Comparison of ENCODE assay signal across 8 cellular contexts in the genomic region with DNA sequence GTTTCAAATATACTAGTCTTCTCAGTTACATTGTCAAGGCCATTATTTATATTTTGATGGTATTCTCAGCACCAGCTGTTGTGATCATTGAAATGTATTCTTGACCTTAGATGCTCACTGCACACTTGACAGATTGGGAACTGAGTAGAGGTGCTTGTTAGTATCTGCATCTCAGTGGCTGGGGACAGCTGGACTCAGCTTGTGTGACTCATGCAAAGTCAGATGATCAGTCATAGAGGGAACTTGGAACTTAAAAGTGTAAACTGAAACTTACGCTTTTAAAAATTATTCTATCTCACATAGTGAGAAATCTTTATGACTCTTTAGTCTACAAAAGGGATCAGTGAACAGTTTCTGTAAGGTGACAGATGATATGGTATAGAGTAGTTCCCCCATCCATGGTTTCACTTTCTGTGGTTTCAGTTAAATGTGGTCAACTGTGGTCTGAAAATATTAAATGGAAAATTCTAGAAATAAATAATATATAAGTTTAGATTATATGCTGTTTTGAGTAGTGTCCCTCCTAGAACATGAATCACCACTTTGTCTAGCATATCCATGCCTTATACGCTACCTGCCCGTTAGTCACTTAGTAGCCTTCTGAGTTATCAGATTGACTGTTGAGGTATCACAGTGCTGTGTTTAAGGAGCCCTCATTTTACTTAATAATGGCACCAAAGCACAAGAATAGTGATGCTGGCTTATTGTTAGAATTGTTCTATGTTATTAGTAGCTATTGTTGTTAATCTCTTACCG.
A peak's percentile ranks its signal among the peaks of the same experiment; 100 is the strongest.
DNase-seq lines count a peak whose midpoint lies in the region; ATAC-seq lines count a peak whose summit lies in the region.
"Not testable (repeated sequence)": the region's sequence is repeated elsewhere in the genome, so short reads cannot be mapped to it uniquely, and the experiment has no call there.

No MANE protein-coding gene starts in this region.

- ATAC-seq in GM18858 (IDR thresholded peaks at IDR 0.05; ENCODE audit: unreplicated experiment) (peak; percentile 94), GM19395 (IDR thresholded peaks at IDR 0.05; ENCODE audit: unreplicated experiment) (peak; percentile 97), GM21528 (IDR thresholded peaks at IDR 0.05; ENCODE audit: low FRiP score, unreplicated experiment) (peak; percentile 99), HG02763 (IDR thresholded peaks at IDR 0.05; ENCODE audit: unreplicated experiment) (peak; percentile 96), HG03064 (IDR thresholded peaks at IDR 0.05; ENCODE audit: low read depth, unreplicated experiment) (peak; percentile 95), HG03439 (IDR thresholded peaks at IDR 0.05; ENCODE audit: unreplicated experiment) (peak; percentile 99)
- peak; percentile 59 to 60 for ATAC-seq in activated CD4-positive, CD25-positive, alpha-beta regulatory T cell treated with anti-CD3 and anti-CD28 coated beads, Interleukin-2, amount 50 U/mL, for 24 hours
- peak; percentile 92 for ATAC-seq in stimulated activated effector memory CD8-positive, alpha-beta T cell treated with anti-CD3 and anti-CD28 coated beads, Interleukin-12 subunit alpha, Interleukin-12 subunit beta, amount 100 ng/mL, for 72 hours

- not testable (repeated sequence) for H3K36me3 Mint-ChIP-seq in stimulated activated effector memory CD8-positive, alpha-beta T cell treated with anti-CD3 and anti-CD28 coated beads, Interleukin-12 subunit alpha, Interleukin-12 subunit beta, amount 100 ng/mL, for 72 hours

- H3K4me1 Mint-ChIP-seq in stimulated activated effector memory CD8-positive, alpha-beta T cell treated with anti-CD3 and anti-CD28 coated beads, Interleukin-12 subunit alpha, Interleukin-12 subunit beta, amount 100 ng/mL, for 72 hours = not testable (repeated sequence)

- DNase-seq in stimulated activated effector memory CD8-positive, alpha-beta T cell treated with anti-CD3 and anti-CD28 coated beads, Interleukin-12 subunit alpha, Interleukin-12 subunit beta, amount 100 ng/mL, for 72 hours (ENCODE audit: low spot score in 2 of 2) = not testable (repeated sequence)

- H3K27ac Mint-ChIP-seq in stimulated activated effector memory CD8-positive, alpha-beta T cell treated with anti-CD3 and anti-CD28 coated beads, Interleukin-12 subunit alpha, Interleukin-12 subunit beta, amount 100 ng/mL, for 72 hours = not testable (repeated sequence)

- not testable (repeated sequence) for H3K4me3 Mint-ChIP-seq in stimulated activated effector memory CD8-positive, alpha-beta T cell treated with anti-CD3 and anti-CD28 coated beads, Interleukin-12 subunit alpha, Interleukin-12 subunit beta, amount 100 ng/mL, for 72 hours

- H3K9me3 Mint-ChIP-seq in stimulated activated effector memory CD8-positive, alpha-beta T cell treated with anti-CD3 and anti-CD28 coated beads, Interleukin-12 subunit alpha, Interleukin-12 subunit beta, amount 100 ng/mL, for 72 hours = not testable (repeated sequence)
